ENCODE assay signal across 1 cellular context in the genomic region with DNA sequence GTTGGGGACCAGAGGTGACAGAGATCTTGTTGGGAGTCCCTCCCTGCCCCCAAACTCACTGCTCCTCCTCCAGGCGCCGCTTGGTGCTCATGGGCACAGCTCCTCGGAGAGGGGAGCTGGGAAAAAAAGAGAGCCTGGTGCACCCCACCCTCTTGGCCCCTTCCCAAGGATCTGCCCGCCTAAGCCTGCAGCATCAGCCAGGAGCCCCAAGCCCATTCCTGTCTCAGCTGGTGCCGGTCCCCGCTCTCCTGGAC.
TF ChIP-seq lines count a peak whose summit lies in the region.

No MANE protein-coding gene starts in this region.

TF ChIP-seq in HCT116, 20 proteins besides CTCF, POLR2A, EP300 and RAD21 (continued from another document):
- TF ChIP-seq, protein P1, sequence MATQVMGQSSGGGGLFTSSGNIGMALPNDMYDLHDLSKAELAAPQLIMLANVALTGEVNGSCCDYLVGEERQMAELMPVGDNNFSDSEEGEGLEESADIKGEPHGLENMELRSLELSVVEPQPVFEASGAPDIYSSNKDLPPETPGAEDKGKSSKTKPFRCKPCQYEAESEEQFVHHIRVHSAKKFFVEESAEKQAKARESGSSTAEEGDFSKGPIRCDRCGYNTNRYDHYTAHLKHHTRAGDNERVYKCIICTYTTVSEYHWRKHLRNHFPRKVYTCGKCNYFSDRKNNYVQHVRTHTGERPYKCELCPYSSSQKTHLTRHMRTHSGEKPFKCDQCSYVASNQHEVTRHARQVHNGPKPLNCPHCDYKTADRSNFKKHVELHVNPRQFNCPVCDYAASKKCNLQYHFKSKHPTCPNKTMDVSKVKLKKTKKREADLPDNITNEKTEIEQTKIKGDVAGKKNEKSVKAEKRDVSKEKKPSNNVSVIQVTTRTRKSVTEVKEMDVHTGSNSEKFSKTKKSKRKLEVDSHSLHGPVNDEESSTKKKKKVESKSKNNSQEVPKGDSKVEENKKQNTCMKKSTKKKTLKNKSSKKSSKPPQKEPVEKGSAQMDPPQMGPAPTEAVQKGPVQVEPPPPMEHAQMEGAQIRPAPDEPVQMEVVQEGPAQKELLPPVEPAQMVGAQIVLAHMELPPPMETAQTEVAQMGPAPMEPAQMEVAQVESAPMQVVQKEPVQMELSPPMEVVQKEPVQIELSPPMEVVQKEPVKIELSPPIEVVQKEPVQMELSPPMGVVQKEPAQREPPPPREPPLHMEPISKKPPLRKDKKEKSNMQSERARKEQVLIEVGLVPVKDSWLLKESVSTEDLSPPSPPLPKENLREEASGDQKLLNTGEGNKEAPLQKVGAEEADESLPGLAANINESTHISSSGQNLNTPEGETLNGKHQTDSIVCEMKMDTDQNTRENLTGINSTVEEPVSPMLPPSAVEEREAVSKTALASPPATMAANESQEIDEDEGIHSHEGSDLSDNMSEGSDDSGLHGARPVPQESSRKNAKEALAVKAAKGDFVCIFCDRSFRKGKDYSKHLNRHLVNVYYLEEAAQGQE (IDR thresholded peaks at IDR 0.05; ENCODE audit: low read depth) = no peak
- TF ChIP-seq EGR1 (IDR thresholded peaks at IDR 0.05; ENCODE audit: low read depth) = no peak
